Comparison of ENCODE assay signal across 8 cellular contexts in the genomic region with DNA sequence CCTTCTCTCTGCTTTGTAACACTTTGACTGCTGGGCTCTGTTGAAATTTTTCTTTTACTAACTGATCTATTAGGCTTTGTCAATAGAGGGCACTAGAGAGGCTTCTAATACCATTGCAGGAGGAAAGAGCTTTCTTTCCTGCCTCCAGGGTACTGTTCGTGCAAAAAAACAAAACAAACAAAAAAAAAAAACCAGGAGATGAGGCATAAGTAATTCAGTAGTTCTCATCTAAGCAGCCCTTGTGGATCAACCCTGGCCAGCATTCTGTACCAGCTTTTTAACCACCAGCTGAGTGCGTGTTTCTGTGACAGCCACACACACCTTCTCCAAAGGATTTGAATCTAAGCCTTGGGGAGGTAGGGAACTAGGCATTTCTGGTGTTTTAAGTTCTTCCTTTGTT.
DNase-seq lines count a peak whose midpoint lies in the region; ATAC-seq and TF ChIP-seq lines count a peak whose summit lies in the region.

No MANE protein-coding gene starts in this region.

- H3K4me3 Mint-ChIP-seq in T-helper 2 cell treated with Interferon-gamma antibody and Interleukin-4, amounts not matched to agents 5 μg/mL and 100 μg/mL, for 36 hours, result no peak overlapping the region

- H3K4me1 ChIP-seq in gastroesophageal sphincter (no peaks in the 10 kb centered on the region), thyroid gland (no peaks in the 10 kb centered on the region), stomach (no peaks in the 10 kb centered on the region)

- no peaks in the 10 kb centered on the region for H3K27me3 ChIP-seq in BJ (ENCODE audit: control insufficient read depth, insufficient read depth, low read length)
- H3K27me3 ChIP-seq in gastroesophageal sphincter, result no peaks in the 10 kb centered on the region
- H3K27me3 ChIP-seq in thyroid gland, result no peaks in the 10 kb centered on the region
- no peaks in the 10 kb centered on the region for H3K27me3 ChIP-seq in stomach

- DNase-seq in BJ (ENCODE audit: low read depth) (peak; percentile 7), KG1 (lab: John Stamatoyannopoulos, UW) (peak; percentile 29), SHP77 (lab: John Stamatoyannopoulos, UW) (peak; percentile 75 to 77), thyroid gland (no peak), stomach (no peak)
- no peak for DNase-seq in T-helper 2 cell treated with Interferon-gamma antibody and Interleukin-4, amounts not matched to agents 5 μg/mL and 100 μg/mL, for 36 hours (ENCODE audit: low spot score)

- H3K36me3 ChIP-seq in BJ (ENCODE audit: control insufficient read depth, insufficient read depth, low read length), result no peaks in the 10 kb centered on the region
- H3K36me3 ChIP-seq in gastroesophageal sphincter, result no peaks in the 10 kb centered on the region
- H3K36me3 ChIP-seq in thyroid gland, result no peaks in the 10 kb centered on the region
- H3K36me3 ChIP-seq in stomach, result no peaks in the 10 kb centered on the region

- TF ChIP-seq POLR2A in gastroesophageal sphincter (IDR thresholded peaks at IDR 0.05) (no peak), thyroid gland (IDR thresholded peaks at IDR 0.05) (no peak), stomach (IDR thresholded peaks at IDR 0.05) (no peak)

- no peaks in the 10 kb centered on the region for H3K36me3 Mint-ChIP-seq in T-helper 2 cell treated with Interferon-gamma antibody and Interleukin-4, amounts not matched to agents 5 μg/mL and 100 μg/mL, for 36 hours (ENCODE audit: low read depth)

- no peaks in the 10 kb centered on the region for H3K4me1 Mint-ChIP-seq in T-helper 2 cell treated with Interferon-gamma antibody and Interleukin-4, amounts not matched to agents 5 μg/mL and 100 μg/mL, for 36 hours (ENCODE audit: low read depth)

- POLR2A ChIA-PET in BJ (lab: Charles Lee), result interaction anchor here (0.5 kb wide), 1 partner anchor 1761 kb away, joined by 7 read pairs; no protein-coding TSS in a partner anchor

- no peak for TF ChIP-seq EP300 in gastroesophageal sphincter (IDR thresholded peaks at IDR 0.05)
- no peak for TF ChIP-seq EP300 in stomach (IDR thresholded peaks at IDR 0.05)

- H3K9me3 Mint-ChIP-seq in T-helper 2 cell treated with Interferon-gamma antibody and Interleukin-4, amounts not matched to agents 5 μg/mL and 100 μg/mL, for 36 hours, result no peaks in the 10 kb centered on the region

- H3K27me3 Mint-ChIP-seq in T-helper 2 cell treated with Interferon-gamma antibody and Interleukin-4, amounts not matched to agents 5 μg/mL and 100 μg/mL, for 36 hours (ENCODE audit: low read depth), result no peaks in the 10 kb centered on the region

- intact Hi-C loops in thyroid gland (cut with DNase I), result no loop called here
- intact Hi-C loops in stomach (cut with DNase I; ENCODE audit: low total_unique reads), result no loop called here

- no peak overlapping the region for H3K27ac Mint-ChIP-seq in T-helper 2 cell treated with Interferon-gamma antibody and Interleukin-4, amounts not matched to agents 5 μg/mL and 100 μg/mL, for 36 hours

- no peak overlapping the region for H3K27ac ChIP-seq in gastroesophageal sphincter
- no peak overlapping the region for H3K27ac ChIP-seq in thyroid gland
- no peak overlapping the region for H3K27ac ChIP-seq in stomach

- TF ChIP-seq CTCF in BJ (IDR thresholded peaks at IDR 0.05; ENCODE audit: insufficient read depth, low read depth, low read length) (peak; percentile 60), gastroesophageal sphincter (IDR thresholded peaks at IDR 0.05) (peak in 3 of 4 experiments; percentile 17 to 40 (median 24)), thyroid gland (IDR thresholded peaks at IDR 0.05) (peak in 4 of 6 experiments; percentile 10 to 63 (median 45)), stomach (IDR thresholded peaks at IDR 0.05) (peak in 2 of 7 experiments; percentile 16 to 28)

- H3K4me3 ChIP-seq in BJ (ENCODE audit: low read depth, low read length), result no peak overlapping the region
- no peak overlapping the region for H3K4me3 ChIP-seq in gastroesophageal sphincter
- no peak overlapping the region for H3K4me3 ChIP-seq in thyroid gland (replicated peaks in 1 of 3)
- no peak overlapping the region for H3K4me3 ChIP-seq in stomach

- peak; percentile 53 for ATAC-seq in GM19043 (IDR thresholded peaks at IDR 0.05; ENCODE audit: low read depth, unreplicated experiment)
- ATAC-seq in gastroesophageal sphincter, result no peak

- WGBS in gastroesophageal sphincter (ENCODE audit: low coverage in 1 of 2), 2 donors, result 56 to 63% methylated on average over 2 of the region's 2 CpGs
- WGBS in thyroid gland, 2 donors, result 51 to 56% methylated on average over 2 of the region's 2 CpGs
- 51 to 100% (median 53%) methylated on average over 1 to 2 of the region's 2 CpGs for WGBS in stomach, 5 donors

- CTCF ChIA-PET in BJ (lab: Yijun Ruan, JAX), result interaction anchor here (0.6 to 2.7 kb wide), 7 partner anchors 31 to 1762 kb away, joined by 3 to 7 read pairs (median 3); a partner anchor contains a TSS

- H3K9me3 ChIP-seq in gastroesophageal sphincter (no peaks in the 10 kb centered on the region), thyroid gland (no peaks in the 10 kb centered on the region), stomach (no peaks in the 10 kb centered on the region)

Comparison
In these comparisons a context has a peak if more than half of its experiments do, and no peak if none do; other contexts are left out.
1. DNase-seq: peak in BJ (single experiment), KG1 (single experiment) and SHP77 (2 of 2); none in thyroid gland (0 of 2), T-helper 2 cell treated with Interferon-gamma antibody and Interleukin-4, amounts not matched to agents 5 μg/mL and 100 μg/mL, for 36 hours (single experiment) and stomach (single experiment).